Comparison of ENCODE assay signal across 12 cellular contexts in genomic region chr1:171913385-171913784, GRCh38.
A peak's percentile ranks its signal among the peaks of the same experiment; 100 is the strongest.
DNase-seq lines count a peak whose midpoint lies in the region; ATAC-seq and TF ChIP-seq lines count a peak whose summit lies in the region.
"Had no signal": no experiment of that assay in that cellular context is flagged by ENCODE, and none has a peak within 500 bp of the region (broad histone marks: within the 10 kb centered on the region; RNA-seq: fewer than 3 reads in every experiment).

No MANE protein-coding gene starts in this region.

- no peak overlapping the region for H3K4me3 Mint-ChIP-seq in nephron progenitor cell
- H3K4me3 Mint-ChIP-seq in stimulated activated effector memory CD8-positive, alpha-beta T cell treated with anti-CD3 and anti-CD28 coated beads, Interleukin-12 subunit alpha, Interleukin-12 subunit beta, amount 100 ng/mL, for 72 hours = no peak overlapping the region
- H3K4me3 Mint-ChIP-seq: B cell; effector memory CD8-positive, alpha-beta T cell had no signal

- intact Hi-C loops in Right ventricle myocardium superior (cut with DNase I) = no loop called here
- intact Hi-C loops in cardiac septum (cut with DNase I) = no loop called here

- no peaks in the 10 kb centered on the region for H3K27me3 ChIP-seq in layer of hippocampus (ENCODE audit: control insufficient read depth, insufficient read depth, low read length)

- TF ChIP-seq CTCF in nephron progenitor cell (IDR thresholded peaks at IDR 0.05) = no peak

- peak overlapping the region; percentile 22 for H3K27ac ChIP-seq in layer of hippocampus (ENCODE audit: low read depth, low read length)

- ATAC-seq in Right ventricle myocardium superior (ENCODE audit: poor library complexity) (peak; percentile 79), GM18868 (IDR thresholded peaks at IDR 0.05; ENCODE audit: unreplicated experiment) (no peak)
- no peak for ATAC-seq in stimulated activated effector memory CD8-positive, alpha-beta T cell treated with anti-CD3 and anti-CD28 coated beads, Interleukin-12 subunit alpha, Interleukin-12 subunit beta, amount 100 ng/mL, for 72 hours
- ATAC-seq: effector memory CD8-positive, alpha-beta T cell had no signal

- H3K9me3 Mint-ChIP-seq in nephron progenitor cell = no peaks in the 10 kb centered on the region
- H3K9me3 Mint-ChIP-seq in stimulated activated effector memory CD8-positive, alpha-beta T cell treated with anti-CD3 and anti-CD28 coated beads, Interleukin-12 subunit alpha, Interleukin-12 subunit beta, amount 100 ng/mL, for 72 hours = no peaks in the 10 kb centered on the region
- H3K9me3 Mint-ChIP-seq: effector memory CD8-positive, alpha-beta T cell had no signal

- no peaks in the 10 kb centered on the region for H3K36me3 Mint-ChIP-seq in nephron progenitor cell (ENCODE audit: low read depth)
- H3K36me3 Mint-ChIP-seq in stimulated activated effector memory CD8-positive, alpha-beta T cell treated with anti-CD3 and anti-CD28 coated beads, Interleukin-12 subunit alpha, Interleukin-12 subunit beta, amount 100 ng/mL, for 72 hours = no peaks in the 10 kb centered on the region

- no peaks in the 10 kb centered on the region for H3K4me1 Mint-ChIP-seq in nephron progenitor cell
- no peaks in the 10 kb centered on the region for H3K4me1 Mint-ChIP-seq in stimulated activated effector memory CD8-positive, alpha-beta T cell treated with anti-CD3 and anti-CD28 coated beads, Interleukin-12 subunit alpha, Interleukin-12 subunit beta, amount 100 ng/mL, for 72 hours
- H3K4me1 Mint-ChIP-seq: B cell had no signal

- no peak overlapping the region for H3K27ac Mint-ChIP-seq in nephron progenitor cell
- H3K27ac Mint-ChIP-seq in stimulated activated effector memory CD8-positive, alpha-beta T cell treated with anti-CD3 and anti-CD28 coated beads, Interleukin-12 subunit alpha, Interleukin-12 subunit beta, amount 100 ng/mL, for 72 hours = no peak overlapping the region
- H3K27ac Mint-ChIP-seq: B cell; effector memory CD8-positive, alpha-beta T cell had no signal

- DNase-seq in Right ventricle myocardium superior = no peak
- no peak for DNase-seq in cardiac septum (ENCODE audit: low spot score)
- peak; percentile 56 for DNase-seq in cerebellar cortex (ENCODE audit: low spot score)
- no peak for DNase-seq in nephron progenitor cell
- no peak for DNase-seq in mesenteric fat pad (ENCODE audit: low spot score)
- DNase-seq in stimulated activated effector memory CD8-positive, alpha-beta T cell treated with anti-CD3 and anti-CD28 coated beads, Interleukin-12 subunit alpha, Interleukin-12 subunit beta, amount 100 ng/mL, for 72 hours (ENCODE audit: low spot score in 2 of 2) = no peak
- DNase-seq: effector memory CD8-positive, alpha-beta T cell; NCI-H2029 treated with DMSO at 0.1 percent for 48 hours; T-helper 9 cell had no signal

- H3K27me3 Mint-ChIP-seq in nephron progenitor cell (ENCODE audit: low read depth, poor library complexity) = peaks cover 2% of the 10 kb centered on the region
- H3K27me3 Mint-ChIP-seq: effector memory CD8-positive, alpha-beta T cell had no signal
